Comparison of ENCODE assay signal across 11 cellular contexts in the genomic region with DNA sequence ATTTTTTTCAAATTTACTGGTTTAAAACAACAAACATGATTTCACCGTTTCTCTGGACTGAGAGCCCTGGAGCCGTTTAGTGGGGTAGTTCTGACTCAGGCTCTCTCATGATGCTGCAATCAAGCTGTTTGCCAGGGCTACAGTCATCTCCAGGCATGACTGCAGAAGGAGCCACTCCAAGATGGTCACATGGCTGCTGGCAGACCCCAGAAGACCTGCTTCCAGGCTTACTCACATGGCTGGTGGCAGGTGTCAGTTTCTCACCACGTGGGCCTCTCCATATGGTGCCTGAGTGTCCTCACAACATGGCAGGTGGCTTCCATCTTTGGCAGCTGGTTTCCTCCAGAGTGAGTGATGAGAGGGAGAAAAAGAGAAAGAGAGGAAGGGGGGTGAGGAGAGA.
DNase-seq lines count a peak whose midpoint lies in the region; ATAC-seq and TF ChIP-seq lines count a peak whose summit lies in the region.
"Had no signal": no experiment of that assay in that cellular context is flagged by ENCODE, and none has a peak within 500 bp of the region (broad histone marks: within the 10 kb centered on the region; RNA-seq: fewer than 3 reads in every experiment).

No MANE protein-coding gene starts in this region.

- H3K4me3 Mint-ChIP-seq in glutamatergic neuron (ENCODE audit: unreplicated experiment) = peak overlapping the region; percentile 67
- H3K4me3 Mint-ChIP-seq in Caco-2 (ENCODE audit: unreplicated experiment) = no peak overlapping the region

- H3K36me3 ChIP-seq in prostate gland (no peaks in the 10 kb centered on the region), Caco-2 (ENCODE audit: control insufficient read depth, insufficient read depth, low read length) (no peaks in the 10 kb centered on the region)

- 23% methylated on average over 3 of the region's 3 CpGs for WGBS in prostate gland

- peaks cover 7% of the 10 kb centered on the region for H3K36me3 Mint-ChIP-seq in glutamatergic neuron (ENCODE audit: unreplicated experiment)
- no peaks in the 10 kb centered on the region for H3K36me3 Mint-ChIP-seq in Caco-2 (ENCODE audit: insufficient read depth, unreplicated experiment)

- peaks cover 42% of the 10 kb centered on the region for H3K4me1 Mint-ChIP-seq in glutamatergic neuron (ENCODE audit: low read depth, unreplicated experiment)
- H3K4me1 Mint-ChIP-seq in Caco-2 (ENCODE audit: low read depth, unreplicated experiment) = no peaks in the 10 kb centered on the region

- ATAC-seq in sciatic nerve = peak; percentile 92
- no peak for ATAC-seq in GM21515 (IDR thresholded peaks at IDR 0.05; ENCODE audit: unreplicated experiment)
- ATAC-seq: SK-N-SH treated with all-trans-retinoic acid at 6 μM for 48 hours had no signal

- TF ChIP-seq CTCF in glutamatergic neuron (IDR thresholded peaks at IDR 0.05; ENCODE audit: partially characterized antibody, unreplicated experiment) = no peak
- no peak for TF ChIP-seq CTCF in prostate gland (IDR thresholded peaks at IDR 0.05)
- TF ChIP-seq CTCF in Caco-2 (IDR thresholded peaks at IDR 0.05; ENCODE audit: insufficient read depth in 1 of 2, low read depth in 1 of 2, low read length in 1 of 2, severe bottlenecking in 1 of 2, unreplicated experiment in 1 of 2) = no peak

- H3K27ac ChIP-seq in prostate gland = no peak overlapping the region

- intact Hi-C loops in sciatic nerve (cut with DNase I) (no loop called here), prostate gland (cut with DNase I) (no loop called here), Caco-2 (cut with micrococcal nuclease; ENCODE audit: unreplicated experiment) (no loop called here)

- no peak overlapping the region for H3K4me3 ChIP-seq in Jurkat, Clone E6-1 (ENCODE audit: low read length)
- H3K4me3 ChIP-seq in prostate gland = no peak overlapping the region
- H3K4me3 ChIP-seq in Caco-2 (ENCODE audit: low read depth, low read length) = no peak overlapping the region

- peaks cover 12% of the 10 kb centered on the region for H3K9me3 Mint-ChIP-seq in glutamatergic neuron (ENCODE audit: unreplicated experiment)
- no peaks in the 10 kb centered on the region for H3K9me3 Mint-ChIP-seq in Caco-2 (ENCODE audit: unreplicated experiment)

- peaks cover 10% of the 10 kb centered on the region for H3K27me3 Mint-ChIP-seq in glutamatergic neuron (ENCODE audit: unreplicated experiment)
- peaks cover 3% of the 10 kb centered on the region for H3K27me3 Mint-ChIP-seq in Caco-2 (ENCODE audit: insufficient read depth, unreplicated experiment)

- no TSS peak for BruUV-seq in Caco-2 (replicated peaks; lab: Mats Ljungman, UMichigan)

- no peaks in the 10 kb centered on the region for H3K27me3 ChIP-seq in prostate gland (replicated peaks; ENCODE audit: insufficient read depth)
- no peaks in the 10 kb centered on the region for H3K27me3 ChIP-seq in Caco-2 (replicated peaks; ENCODE audit: control insufficient read depth, insufficient read depth, low read length)

- POLR2A ChIA-PET in Caco-2 (lab: Charles Lee) = no interaction called here

- H3K27ac Mint-ChIP-seq in glutamatergic neuron (ENCODE audit: unreplicated experiment) (peak overlapping the region; percentile 95), Caco-2 (ENCODE audit: unreplicated experiment) (no peak overlapping the region)

- CTCF ChIA-PET in Caco-2 (lab: Charles Lee) = interaction anchor here (0.6 kb wide), 1 partner anchor 195 kb away, joined by 10 read pairs; no protein-coding TSS in a partner anchor

- TF ChIP-seq POLR2A in prostate gland (IDR thresholded peaks at IDR 0.05) = no peak

- H3K9me3 ChIP-seq in prostate gland = no peaks in the 10 kb centered on the region
- H3K9me3 ChIP-seq in Caco-2 = no peaks in the 10 kb centered on the region

- DNase-seq in Jurkat, Clone E6-1 (ENCODE audit: low read depth, low spot score) = peak; percentile 22
- peak; percentile 5 for DNase-seq in NCI-H69 (lab: John Stamatoyannopoulos, UW)
- DNase-seq in glutamatergic neuron = peak; percentile 82
- DNase-seq in sciatic nerve (ENCODE audit: low spot score) = no peak
- DNase-seq in prostate gland (ENCODE audit: low spot score) = no peak
- DNase-seq in Caco-2 = no peak
- no peak for DNase-seq in D341Med (ENCODE audit: low spot score)
- DNase-seq: activated T-cell treated with anti-CD3 and anti-CD28 coated beads for 4 hours; stimulated activated naive CD4-positive, alpha-beta T cell treated with Interleukin-2 at 50 U/mL for 16 hours had no signal

- H3K4me1 ChIP-seq in prostate gland (replicated peaks) (no peaks in the 10 kb centered on the region), Caco-2 (no peaks in the 10 kb centered on the region)

Comparison
In these comparisons a context has a peak if more than half of its experiments do, and no peak if none do; other contexts are left out.
1. DNase-seq: peak in Jurkat, Clone E6-1 (single experiment), NCI-H69 (single experiment) and glutamatergic neuron (single experiment); none in sciatic nerve (single experiment), prostate gland (single experiment), Caco-2 (0 of 2) and D341Med (single experiment).